Comparison of ENCODE assay signal across 1 cellular context in genomic region chr9:112086627-112087026, GRCh38.
TF ChIP-seq lines count a peak whose summit lies in the region.

No MANE protein-coding gene starts in this region.

TF ChIP-seq in HepG2, 621 proteins besides CTCF, POLR2A, EP300 and RAD21 (continued from another document):
- TF ChIP-seq FOXP4 (CRISPR knock-in tag; IDR thresholded peaks at IDR 0.05) = peak; percentile 29; the same call in 1 of the 2 replicates
- TF ChIP-seq STAG1 (CRISPR knock-in tag; IDR thresholded peaks at IDR 0.05) = peak; percentile 74
- TF ChIP-seq ARID5B (CRISPR knock-in tag; IDR thresholded peaks at IDR 0.05) = no peak
- TF ChIP-seq HNRNPL (IDR thresholded peaks at IDR 0.05; ENCODE audit: low read depth, low read length) = no peak
- TF ChIP-seq MEIS2 (CRISPR knock-in tag; IDR thresholded peaks at IDR 0.05) = no peak
- TF ChIP-seq HMGXB4 (CRISPR knock-in tag; IDR thresholded peaks at IDR 0.05; ENCODE audit: borderline replicate concordance in 1 of 2, low read depth in 1 of 2) = no peak
- TF ChIP-seq SMC3 (IDR thresholded peaks at IDR 0.05; ENCODE audit: low read length) = peak; percentile 29; the same call in 1 of the 2 replicates
- TF ChIP-seq TAF1 (CRISPR knock-in tag; IDR thresholded peaks at IDR 0.05) = no peak
- no peak for TF ChIP-seq ZNF709 (CRISPR knock-in tag; IDR thresholded peaks at IDR 0.05)
- no peak for TF ChIP-seq KLF16 (CRISPR knock-in tag; IDR thresholded peaks at IDR 0.05)
- no peak for TF ChIP-seq NRL (CRISPR knock-in tag; IDR thresholded peaks at IDR 0.05; ENCODE audit: borderline replicate concordance)
- TF ChIP-seq SOX13 (IDR thresholded peaks at IDR 0.05) = no peak
- no peak for TF ChIP-seq SOX13 (CRISPR knock-in tag; conservative IDR thresholded peaks at IDR 0.05 in 1 of 2, IDR thresholded peaks at IDR 0.05 in 1 of 2)
- TF ChIP-seq ZKSCAN5 (CRISPR knock-in tag; IDR thresholded peaks at IDR 0.05) = no peak
- no peak for TF ChIP-seq ZBTB1 (CRISPR knock-in tag; IDR thresholded peaks at IDR 0.05; ENCODE audit: borderline replicate concordance)
- TF ChIP-seq ZNF460 (CRISPR knock-in tag; IDR thresholded peaks at IDR 0.05; ENCODE audit: borderline replicate concordance) = no peak
- TF ChIP-seq ZNF567 (CRISPR knock-in tag; IDR thresholded peaks at IDR 0.05; ENCODE audit: borderline replicate concordance) = no peak
- TF ChIP-seq SIX4 (CRISPR knock-in tag; IDR thresholded peaks at IDR 0.05) = no peak
- TF ChIP-seq ZNF335 (CRISPR knock-in tag; IDR thresholded peaks at IDR 0.05) = no peak
- no peak for TF ChIP-seq ZNF350 (CRISPR knock-in tag; IDR thresholded peaks at IDR 0.05; ENCODE audit: borderline replicate concordance, low read depth)
- no peak for TF ChIP-seq CBX1 (IDR thresholded peaks at IDR 0.05; ENCODE audit: low read depth)
- no peak for TF ChIP-seq DBP (CRISPR knock-in tag; IDR thresholded peaks at IDR 0.05; ENCODE audit: not compliant biosample characterization)
- TF ChIP-seq PRDM4 (CRISPR knock-in tag; IDR thresholded peaks at IDR 0.05; ENCODE audit: borderline replicate concordance) = no peak
- TF ChIP-seq ZKSCAN1 (IDR thresholded peaks at IDR 0.05; ENCODE audit: low read length) = no peak
- no peak; the same call in 1 of the 2 replicates for TF ChIP-seq FOXP1 (IDR thresholded peaks at IDR 0.05)
- peak; percentile 20; the same call in 1 of the 2 replicates for TF ChIP-seq FOXP1 (CRISPR knock-in tag; IDR thresholded peaks at IDR 0.05)
- TF ChIP-seq SSRP1 (CRISPR knock-in tag; IDR thresholded peaks at IDR 0.05) = no peak
- TF ChIP-seq GZF1 (CRISPR knock-in tag; IDR thresholded peaks at IDR 0.05) = no peak
- TF ChIP-seq KIAA2018 (CRISPR knock-in tag; IDR thresholded peaks at IDR 0.05; ENCODE audit: borderline replicate concordance) = no peak
- no peak for TF ChIP-seq RXRA (CRISPR knock-in tag; IDR thresholded peaks at IDR 0.05)
- no peak for TF ChIP-seq ZZZ3 (CRISPR knock-in tag; IDR thresholded peaks at IDR 0.05; ENCODE audit: borderline replicate concordance)
